11 cellular contexts compared by ENCODE assay signal in the genomic region with DNA sequence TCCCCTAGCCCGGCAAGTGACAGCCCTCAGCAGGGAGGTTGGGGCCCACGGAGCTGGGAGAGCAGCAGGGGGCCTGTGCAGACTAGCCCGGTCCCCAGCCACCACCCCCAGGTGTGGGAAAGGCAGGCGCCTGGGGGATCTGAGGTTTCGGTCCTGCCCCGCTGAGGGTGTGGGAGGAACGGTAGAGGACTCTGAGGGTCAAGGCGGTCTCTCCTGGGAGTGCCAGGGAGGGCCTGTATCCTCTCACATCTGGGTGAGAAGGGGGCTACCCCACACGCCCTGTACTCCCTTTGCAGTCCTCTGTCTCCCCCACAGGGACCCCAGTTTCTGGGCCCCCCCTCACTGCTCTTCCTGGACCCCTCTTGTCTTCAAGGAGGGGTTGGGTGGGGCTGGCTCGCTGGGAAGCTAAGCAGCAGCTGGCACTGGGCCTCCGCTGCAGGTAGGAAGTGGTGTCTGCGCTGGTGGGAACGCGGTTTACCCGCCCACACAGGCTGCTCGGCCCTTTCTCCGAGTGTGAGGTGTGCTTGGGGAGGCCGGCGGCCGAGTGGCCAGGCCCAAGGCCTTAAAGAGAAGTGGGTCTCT. TPM values are rescaled to one million over a fixed set of nuclear protein-coding genes. Genes with fewer than 3 reads are reported as not detected.
DNase-seq lines count a peak whose midpoint lies in the region; ATAC-seq, FAIRE-seq and TF ChIP-seq lines count a peak whose summit lies in the region.
"Had no signal": no experiment of that assay in that cellular context is flagged by ENCODE, and none has a peak within 500 bp of the region (broad histone marks: within the 10 kb centered on the region; RNA-seq: fewer than 3 reads in every experiment).

No MANE protein-coding gene starts in this region.

- no peaks in the 10 kb centered on the region for H3K36me3 ChIP-seq in ascending aorta

- DNase-seq in GM13976 (ENCODE audit: low spot score) (peak; percentile 86), T-helper 17 cell (peak in 1 of 3 donors; percentile 26), DMS153 (lab: John Stamatoyannopoulos, UW) (no peak), Ammon's horn (ENCODE audit: low spot score) (no peak), ascending aorta (ENCODE audit: low spot score in 2 of 2) (no peak), GM12892 (ENCODE audit: insufficient read length) (no peak)
- DNase-seq in activated naive CD8-positive, alpha-beta T cell treated with anti-CD3 and anti-CD28 coated beads for 36 hours = peak; percentile 76
- peak; percentile 66 to 76 for DNase-seq in stimulated activated CD4-positive, alpha-beta T cell treated with anti-CD3 and anti-CD28 coated beads, Interleukin-2, amount 100 ng/mL, for 24 hours
- DNase-seq: DMS79, OCI-M1 had no signal

- no peaks in the 10 kb centered on the region for H3K9me3 ChIP-seq in T-helper 17 cell (ENCODE audit: control insufficient read depth, low read length, poor library complexity, severe bottlenecking)
- H3K9me3 ChIP-seq in ascending aorta = no peaks in the 10 kb centered on the region

- no peaks in the 10 kb centered on the region for H3K27me3 Mint-ChIP-seq in T-helper 17 cell
- no peaks in the 10 kb centered on the region for H3K27me3 Mint-ChIP-seq in activated naive CD8-positive, alpha-beta T cell treated with anti-CD3 and anti-CD28 coated beads for 36 hours

- H3K4me1 Mint-ChIP-seq in T-helper 17 cell = peaks cover 51% of the 10 kb centered on the region
- peaks cover 79% of the 10 kb centered on the region for H3K4me1 Mint-ChIP-seq in activated naive CD8-positive, alpha-beta T cell treated with anti-CD3 and anti-CD28 coated beads for 36 hours

- intact Hi-C loops in ascending aorta (cut with DNase I) = no loop called here

- no peak for FAIRE-seq in GM12892 (lab: Jason Lieb, UNC)

- H3K27me3 ChIP-seq in ascending aorta = no peaks in the 10 kb centered on the region

- peak overlapping the region; percentile 100 for H3K27ac Mint-ChIP-seq in T-helper 17 cell
- H3K27ac Mint-ChIP-seq in activated naive CD8-positive, alpha-beta T cell treated with anti-CD3 and anti-CD28 coated beads for 36 hours = peak overlapping the region; percentile 89

- no peak overlapping the region for H3K27ac ChIP-seq in ascending aorta
- H3K27ac ChIP-seq: parathyroid adenoma had no signal

- H3K4me3 ChIP-seq in ascending aorta = no peak overlapping the region

- peak overlapping the region; percentile 89 for H3K4me3 Mint-ChIP-seq in T-helper 17 cell
- H3K4me3 Mint-ChIP-seq in activated naive CD8-positive, alpha-beta T cell treated with anti-CD3 and anti-CD28 coated beads for 36 hours = peak overlapping the region; percentile 77

- H3K36me3 Mint-ChIP-seq in T-helper 17 cell (ENCODE audit: low read depth) = no peaks in the 10 kb centered on the region
- peaks cover 3% of the 10 kb centered on the region for H3K36me3 Mint-ChIP-seq in activated naive CD8-positive, alpha-beta T cell treated with anti-CD3 and anti-CD28 coated beads for 36 hours

- peaks cover 12 to 20% of the 10 kb centered on the region in 2 donors for H3K4me1 ChIP-seq in ascending aorta

- in situ Hi-C loops in GM13976 (cut with MboI; ENCODE audit: low sequenced_read_pairs, unreplicated experiment) = no loop called here

- TF ChIP-seq CTCF in GM13976 (IDR thresholded peaks at IDR 0.05; ENCODE audit: borderline replicate concordance, control extremely low read depth, extremely low read depth, insufficient read depth, missing control alignments) = no peak
- TF ChIP-seq CTCF in ascending aorta (IDR thresholded peaks at IDR 0.05) = no peak

- TF ChIP-seq POLR2A in GM12892 (IDR thresholded peaks at IDR 0.05; ENCODE audit: low read depth, low read length) = no peak

- H3K9me3 Mint-ChIP-seq in activated naive CD8-positive, alpha-beta T cell treated with anti-CD3 and anti-CD28 coated beads for 36 hours = peaks cover 3% of the 10 kb centered on the region

- no peak for ATAC-seq in T-helper 17 cell

RNA-seq across cellular contexts. Expression of a gene that starts 15.4 kb away (rescaled TPM):
- total RNA-seq in T-helper 17 cell (100 to 1,000 TPM; 119 to 122 TPM), ascending aorta (6.7 TPM)
- total RNA-seq in activated naive CD8-positive, alpha-beta T cell treated with anti-CD3 and anti-CD28 coated beads for 36 hours = 100 to 1,000 TPM; 291 to 293 TPM
- not detected for polyA plus RNA-seq in GM12892 (2012; ENCODE audit: missing spikeins)

RNA-seq across cellular contexts. Expression of a gene that starts 28.5 kb away (rescaled TPM):
- total RNA-seq in T-helper 17 cell = 100 to 1,000 TPM; 218 to 273 TPM
- total RNA-seq in activated naive CD8-positive, alpha-beta T cell treated with anti-CD3 and anti-CD28 coated beads for 36 hours = 100 to 1,000 TPM; 110 to 115 TPM
- total RNA-seq in ascending aorta = 86.8 TPM
- 52.3 TPM for polyA plus RNA-seq in GM12892 (2012; ENCODE audit: missing spikeins)

RNA-seq across cellular contexts. Expression of a gene that starts 31.6 kb away (rescaled TPM):
- total RNA-seq in T-helper 17 cell (1 to 10 TPM; 4.4 to 6.0 TPM), ascending aorta (49.5 TPM)
- total RNA-seq in activated naive CD8-positive, alpha-beta T cell treated with anti-CD3 and anti-CD28 coated beads for 36 hours = under 1 TPM; 0.72 to 0.74 TPM
- polyA plus RNA-seq in GM12892 (2012; ENCODE audit: missing spikeins) = not detected

RNA-seq across cellular contexts. Expression of a gene that starts 57.0 kb away (rescaled TPM):
- not detected for total RNA-seq in T-helper 17 cell
- under 1 TPM; 0.10 to 0.23 TPM for total RNA-seq in activated naive CD8-positive, alpha-beta T cell treated with anti-CD3 and anti-CD28 coated beads for 36 hours
- total RNA-seq in ascending aorta = not detected
- not detected for polyA plus RNA-seq in GM12892 (2012; ENCODE audit: missing spikeins)

Comparison
In these comparisons a context has a peak if more than half of its experiments do, and no peak if none do; other contexts are left out.
1. DNase-seq: peak in GM13976 (single experiment), activated naive CD8-positive, alpha-beta T cell treated with anti-CD3 and anti-CD28 coated beads for 36 hours (single experiment) and stimulated activated CD4-positive, alpha-beta T cell treated with anti-CD3 and anti-CD28 coated beads, Interleukin-2, amount 100 ng/mL, for 24 hours (2 of 2); none in DMS153 (single experiment), Ammon's horn (single experiment), ascending aorta (0 of 2) and GM12892 (single experiment).
2. RNA of a gene that starts 15.4 kb away (total RNA-seq): 291 to 293 TPM in activated naive CD8-positive, alpha-beta T cell treated with anti-CD3 and anti-CD28 coated beads for 36 hours and 119 to 122 TPM in T-helper 17 cell; 6.7 TPM in ascending aorta (single experiment); every median in the first group is over 10 times any median in the second.